10 cellular contexts compared by ENCODE assay signal in the genomic region with DNA sequence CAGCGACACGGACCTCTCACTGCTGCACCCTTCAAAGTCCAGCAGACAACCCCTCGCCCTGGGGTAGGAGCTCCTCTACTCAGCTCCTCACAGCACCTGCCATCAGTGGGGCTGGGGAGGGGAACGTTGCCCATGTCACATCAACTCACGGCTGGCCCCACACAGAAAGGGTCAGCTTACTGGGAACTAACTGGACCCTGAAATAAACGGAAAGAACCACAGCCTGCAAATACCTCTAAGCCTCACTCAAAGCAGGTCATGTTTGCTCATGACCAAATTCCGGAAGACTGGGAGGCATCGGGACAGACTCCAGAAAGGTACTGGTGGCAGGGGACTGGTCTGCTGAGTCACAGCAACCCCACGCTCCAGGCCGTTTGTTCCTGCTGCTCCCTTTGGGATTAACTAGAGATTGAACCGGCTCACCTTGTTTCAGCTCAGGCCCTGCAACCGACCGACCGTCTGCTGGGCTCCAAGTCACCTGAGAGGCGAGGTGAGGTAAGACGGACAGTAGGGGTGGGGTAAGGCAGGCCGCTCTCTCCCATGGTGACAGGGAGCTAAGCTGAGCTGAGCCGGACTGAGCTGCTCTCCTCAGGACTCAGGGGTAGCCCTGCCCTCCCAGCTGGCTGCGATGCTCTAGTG. TPM values are rescaled to one million over a fixed set of nuclear protein-coding genes. Genes with fewer than 3 reads are reported as not detected.
DNase-seq lines count a peak whose midpoint lies in the region; ATAC-seq and TF ChIP-seq lines count a peak whose summit lies in the region.
"Had no signal": no experiment of that assay in that cellular context is flagged by ENCODE, and none has a peak within 500 bp of the region (broad histone marks: within the 10 kb centered on the region; RNA-seq: fewer than 3 reads in every experiment).

No MANE protein-coding gene starts in this region.

- H3K4me3 Mint-ChIP-seq in activated T-cell treated with anti-CD3 and anti-CD28 coated beads, Interleukin-2, amount 50 U/mL, for 24 hours = no peak overlapping the region
- H3K4me3 Mint-ChIP-seq in activated T-cell treated with anti-CD3 and anti-CD28 coated beads, Interleukin-2, amount 50 U/mL, for 72 hours = no peak overlapping the region

- H3K27ac Mint-ChIP-seq in activated T-cell treated with anti-CD3 and anti-CD28 coated beads, Interleukin-2, amount 50 U/mL, for 24 hours = peak overlapping the region; percentile 95
- no peak overlapping the region for H3K27ac Mint-ChIP-seq in activated T-cell treated with anti-CD3 and anti-CD28 coated beads, Interleukin-2, amount 50 U/mL, for 72 hours

- H3K4me3 ChIP-seq in ascending aorta (no peak overlapping the region), right lobe of liver (peak overlapping the region; percentile 33 to 54 (median 47)), transverse colon (no peak overlapping the region)

- no peak for TF ChIP-seq EP300 in transverse colon (IDR thresholded peaks at IDR 0.05; ENCODE audit: low read depth)

- DNase-seq in activated T-cell treated with anti-CD3 and anti-CD28 coated beads, Interleukin-2, amount 50 U/mL, for 24 hours = no peak
- no peak for DNase-seq in activated T-cell treated with anti-CD3 and anti-CD28 coated beads, Interleukin-2, amount 50 U/mL, for 72 hours
- DNase-seq in ascending aorta (ENCODE audit: low spot score in 2 of 2) = no peak
- peak; percentile 65 to 70 (median 68) for DNase-seq in right lobe of liver
- DNase-seq in transverse colon = no peak
- DNase-seq in left colon = no peak

- no peaks in the 10 kb centered on the region for H3K9me3 Mint-ChIP-seq in activated T-cell treated with anti-CD3 and anti-CD28 coated beads, Interleukin-2, amount 50 U/mL, for 24 hours
- H3K9me3 Mint-ChIP-seq in activated T-cell treated with anti-CD3 and anti-CD28 coated beads, Interleukin-2, amount 50 U/mL, for 72 hours = no peaks in the 10 kb centered on the region

- 48% methylated on average over 8 of the region's 19 CpGs for WGBS in right lobe of liver (ENCODE audit: insufficient coverage, low coverage, low lambda C conversion rate, missing lambda C conversion rate)
- WGBS in transverse colon (ENCODE audit: low coverage in 1 of 2), 2 donors = 85% methylated on average over 19 of the region's 19 CpGs; no CpG with 5 or more reads in 1 of the 2 donors

- in situ Hi-C loops in transverse colon (cut with MboI; ENCODE audit: low pct_ligation_motif_present in 1 of 4, low pct_unique_long_range_greater_than_20kb in 1 of 4, low sequenced_read_pairs in 3 of 4) = loop anchor here in 3 of 4 donors (25.0 kb wide), 3 partner anchors 129 to 1579 kb away; partner anchors contain the start of genes DNASE1L1 (in 3 of the 3), TAFAZZIN (in 3 of the 3), HCFC1 (in 1 of the 3) and TMEM187 (in 1 of the 3)

- peaks cover 59% of the 10 kb centered on the region for H3K4me1 Mint-ChIP-seq in activated T-cell treated with anti-CD3 and anti-CD28 coated beads, Interleukin-2, amount 50 U/mL, for 24 hours (ENCODE audit: low read depth)
- peaks cover 49% of the 10 kb centered on the region for H3K4me1 Mint-ChIP-seq in activated T-cell treated with anti-CD3 and anti-CD28 coated beads, Interleukin-2, amount 50 U/mL, for 72 hours (ENCODE audit: low read depth)

- TF ChIP-seq CTCF in ascending aorta (IDR thresholded peaks at IDR 0.05) = no peak
- TF ChIP-seq CTCF in right lobe of liver (IDR thresholded peaks at IDR 0.05) = no peak
- no peak for TF ChIP-seq CTCF in transverse colon (IDR thresholded peaks at IDR 0.05)

- H3K27ac ChIP-seq in ascending aorta (peak overlapping the region; percentile 91 to 92), right lobe of liver (peak overlapping the region; percentile 47 to 75 (median 70)), transverse colon (peak overlapping the region in 3 of 4 donors; percentile 60 to 69 (median 67))

- peaks cover 66% of the 10 kb centered on the region for H3K36me3 Mint-ChIP-seq in activated T-cell treated with anti-CD3 and anti-CD28 coated beads, Interleukin-2, amount 50 U/mL, for 24 hours (ENCODE audit: low read depth)
- H3K36me3 Mint-ChIP-seq in activated T-cell treated with anti-CD3 and anti-CD28 coated beads, Interleukin-2, amount 50 U/mL, for 72 hours (ENCODE audit: insufficient read depth in 2 of 2) = peaks cover 0 to 3% of the 10 kb centered on the region in 2 donors

- intact Hi-C loops in ascending aorta (cut with DNase I) = loop anchor here (5.0 kb wide), 1 partner anchor 569 kb away; the partner anchor contains the start of genes HCFC1 and TMEM187
- intact Hi-C loops in right lobe of liver (cut with DNase I) = no loop called here
- intact Hi-C loops in transverse colon (cut with DNase I; ENCODE audit: low total_unique reads) = no loop called here
- intact Hi-C loops in left colon (cut with DNase I, micrococcal nuclease) = no loop called here

- H3K36me3 ChIP-seq in ascending aorta = peaks cover 0 to under 1% of the 10 kb centered on the region in 2 donors
- H3K36me3 ChIP-seq in right lobe of liver = no peaks in the 10 kb centered on the region
- H3K36me3 ChIP-seq in transverse colon = no peaks in the 10 kb centered on the region

- H3K9me3 ChIP-seq in ascending aorta = no peaks in the 10 kb centered on the region
- no peaks in the 10 kb centered on the region for H3K9me3 ChIP-seq in right lobe of liver
- no peaks in the 10 kb centered on the region for H3K9me3 ChIP-seq in transverse colon

- H3K27me3 Mint-ChIP-seq in activated T-cell treated with anti-CD3 and anti-CD28 coated beads, Interleukin-2, amount 50 U/mL, for 24 hours = peaks cover 32% of the 10 kb centered on the region
- no peaks in the 10 kb centered on the region for H3K27me3 Mint-ChIP-seq in activated T-cell treated with anti-CD3 and anti-CD28 coated beads, Interleukin-2, amount 50 U/mL, for 72 hours (ENCODE audit: low read depth)

- ATAC-seq in activated T-cell treated with anti-CD3 and anti-CD28 coated beads, Interleukin-2, amount 50 U/mL, for 72 hours (replicated peaks in 1 of 2) = no peak
- ATAC-seq in right lobe of liver (peak; percentile 56 to 72 (median 62)), left colon (no peak), GM18519 (IDR thresholded peaks at IDR 0.05; ENCODE audit: low FRiP score, unreplicated experiment) (no peak), GM18861 (IDR thresholded peaks at IDR 0.05; ENCODE audit: unreplicated experiment) (no peak)

- H3K4me1 ChIP-seq in ascending aorta (peaks cover 10 to 28% of the 10 kb centered on the region in 2 donors), right lobe of liver (peaks cover 0 to 26% (median 0%) of the 10 kb centered on the region in 4 donors), transverse colon (peaks cover 0 to 13% (median 2%) of the 10 kb centered on the region in 4 donors)

- TF ChIP-seq POLR2A in right lobe of liver (IDR thresholded peaks at IDR 0.05) (peak; percentile 73), transverse colon (IDR thresholded peaks at IDR 0.05) (no peak)

- H3K27me3 ChIP-seq in ascending aorta (no peaks in the 10 kb centered on the region), right lobe of liver (no peaks in the 10 kb centered on the region), transverse colon (no peaks in the 10 kb centered on the region)

RNA-seq across cellular contexts. Expression of gene G6PD, which starts 5.6 kb away (rescaled TPM):
- 10 to 100 TPM; 46.9 to 47.3 TPM for total RNA-seq in activated T-cell treated with anti-CD3 and anti-CD28 coated beads, Interleukin-2, amount 50 U/mL, for 72 hours
- total RNA-seq in ascending aorta (89.7 TPM), right lobe of liver (10 to 100 TPM in 1 of 6 experiments, 1 to 10 TPM in 5; 3.3 to 10.1 (median 7.5) TPM), transverse colon (10 to 100 TPM in 3 of 4 donors, 1 to 10 TPM in 1; 7.4 to 24.4 (median 19.3) TPM), left colon (10 to 100 TPM; 30.5 to 34.2 TPM)

RNA-seq across cellular contexts. Expression of gene IKBKG, which starts 6.4 kb away (rescaled TPM):
- total RNA-seq in activated T-cell treated with anti-CD3 and anti-CD28 coated beads, Interleukin-2, amount 50 U/mL, for 72 hours = 10 to 100 TPM; 38.4 to 39.4 TPM
- total RNA-seq in ascending aorta (37.5 TPM), right lobe of liver (10 to 100 TPM; 32.8 to 83.3 (median 46.5) TPM), transverse colon (10 to 100 TPM; 12.2 to 61.1 (median 25.1) TPM), left colon (10 to 100 TPM; 26.5 to 29.1 TPM)

RNA-seq across cellular contexts. Expression of gene FAM3A, which starts 25.0 kb away (rescaled TPM):
- total RNA-seq in activated T-cell treated with anti-CD3 and anti-CD28 coated beads, Interleukin-2, amount 50 U/mL, for 72 hours = 10 to 100 TPM; 31.2 to 32.9 TPM
- 69.9 TPM for total RNA-seq in ascending aorta
- 10 to 100 TPM; 23.5 to 44.2 (median 34.9) TPM for total RNA-seq in right lobe of liver
- total RNA-seq in transverse colon = 100 to 1,000 TPM in 1 of 4 donors, 10 to 100 TPM in 3; 62.7 to 112 (median 72.5) TPM
- total RNA-seq in left colon = 10 to 100 TPM; 64.3 to 75.0 TPM

RNA-seq across cellular contexts. Expression of gene CTAG1A, which starts 43.9 kb away (rescaled TPM):
- not detected for total RNA-seq in activated T-cell treated with anti-CD3 and anti-CD28 coated beads, Interleukin-2, amount 50 U/mL, for 72 hours
- total RNA-seq in ascending aorta = not detected
- not detected for total RNA-seq in right lobe of liver
- total RNA-seq in transverse colon = not detected
- total RNA-seq in left colon = not detected
- total RNA-seq: activated CD8-positive, alpha-beta memory T cell treated with anti-CD3 and anti-CD28 coated beads for 36 hours; kidney epithelial cell had no signal

RNA-seq across cellular contexts. Expression of gene SLC10A3, which starts 50.6 kb away (rescaled TPM):
- 10 to 100 TPM; 19.9 to 25.1 TPM for total RNA-seq in activated T-cell treated with anti-CD3 and anti-CD28 coated beads, Interleukin-2, amount 50 U/mL, for 72 hours
- total RNA-seq in ascending aorta = 66.2 TPM
- total RNA-seq in right lobe of liver = 10 to 100 TPM in 1 of 6 experiments, 1 to 10 TPM in 5; 3.0 to 15.2 (median 5.1) TPM
- 100 to 1,000 TPM in 1 of 4 donors, 10 to 100 TPM in 3; 26.7 to 117 (median 34.4) TPM for total RNA-seq in transverse colon
- total RNA-seq in left colon = 10 to 100 TPM; 23.8 to 30.0 TPM

Comparison
In these comparisons a context has a peak if more than half of its experiments do, and no peak if none do; other contexts are left out.
1. DNase-seq: peak in right lobe of liver (3 of 3); none in activated T-cell treated with anti-CD3 and anti-CD28 coated beads, Interleukin-2, amount 50 U/mL, for 24 hours (single experiment), activated T-cell treated with anti-CD3 and anti-CD28 coated beads, Interleukin-2, amount 50 U/mL, for 72 hours (0 of 2), ascending aorta (0 of 2), transverse colon (single experiment) and left colon (0 of 2).
2. ATAC-seq: peak in right lobe of liver (4 of 4); none in activated T-cell treated with anti-CD3 and anti-CD28 coated beads, Interleukin-2, amount 50 U/mL, for 72 hours (0 of 2), left colon (single experiment), GM18519 (single experiment) and GM18861 (single experiment).
3. H3K4me3 ChIP-seq: peak in right lobe of liver (3 of 3); none in ascending aorta (0 of 2) and transverse colon (0 of 4).
4. Peak in every context shown above with its lines, with median percentiles within 50 percentile points of each other: H3K27ac ChIP-seq.